In genomic region chr7:134422646-134423045, GRCh38 we compare ENCODE assay signal across 20 cellular contexts.
"Had no signal": no experiment of that assay in that cellular context is flagged by ENCODE, and none has a peak within 500 bp of the region (broad histone marks: within the 10 kb centered on the region; RNA-seq: fewer than 3 reads in every experiment).

No MANE protein-coding gene starts in this region.

- H3K4me3 ChIP-seq: heart right ventricle, mucosa of descending colon, sigmoid colon, thoracic aorta, vagina had no signal

- H3K27ac ChIP-seq: heart right ventricle, sigmoid colon, thoracic aorta, vagina had no signal

- H3K27me3 ChIP-seq: sigmoid colon, vagina had no signal

- ATAC-seq: heart right ventricle; left ventricle myocardium superior; mucosa of descending colon; naive thymus-derived CD8-positive, alpha-beta T cell had no signal

- FAIRE-seq: endometrium, keratinocyte had no signal

- DNase-seq: activated CD4-positive, alpha-beta T cell treated with anti-CD3 and anti-CD28 coated beads for 4 hours; activated CD4-positive, alpha-beta T cell treated with anti-CD3 and anti-CD28 coated beads, Interleukin-2, amount 50 U/mL, for 48 hours; activated CD4-positive, CD25-positive, alpha-beta regulatory T cell; activated naive CD4-positive, alpha-beta T cell treated with anti-CD3 and anti-CD28 coated beads, Interleukin-2, amount 50 U/mL, for 16 hours; activated T-cell treated with anti-CD3 and anti-CD28 coated beads, Interleukin-2, amount 50 U/mL, for 48 hours; aorta; erythroblast; heart right ventricle; left ventricle myocardium superior; mesenchymal stem cell; mucosa of descending colon; naive thymus-derived CD8-positive, alpha-beta T cell; sigmoid colon; stimulated activated CD4-positive, alpha-beta T cell treated with anti-CD3 and anti-CD28 coated beads, Interleukin-4, amount 100 ng/mL, for 1 hour; stimulated activated naive CD4-positive, alpha-beta T cell treated with Interleukin-2 at 50 U/mL for 16 hours; T1000 had no signal

- H3K36me3 ChIP-seq: heart right ventricle, sigmoid colon, thoracic aorta, vagina had no signal

- H3K4me1 ChIP-seq: vagina had no signal

- H3K9me3 ChIP-seq: mucosa of descending colon, sigmoid colon, thoracic aorta, vagina had no signal
